ENCODE assay signal across 12 cellular contexts in genomic region chr5:176402684-176403083, GRCh38. TPM values are rescaled to one million over a fixed set of nuclear protein-coding genes. Genes with fewer than 3 reads are reported as not detected.
DNase-seq lines count a peak whose midpoint lies in the region; ATAC-seq and TF ChIP-seq lines count a peak whose summit lies in the region.
"Had no signal": no experiment of that assay in that cellular context is flagged by ENCODE, and none has a peak within 500 bp of the region (broad histone marks: within the 10 kb centered on the region; RNA-seq: fewer than 3 reads in every experiment).

No MANE protein-coding gene starts in this region.

- intact Hi-C loops in mucosa of descending colon (cut with DNase I, micrococcal nuclease), result no loop called here

- H3K27ac Mint-ChIP-seq in stimulated activated naive CD8-positive, alpha-beta T cell treated with anti-CD3 and anti-CD28 coated beads, Interleukin-15, amount 100 ng/mL, for 72 hours, result peak overlapping the region; percentile 47 to 68
- H3K27ac Mint-ChIP-seq: activated T-cell treated with anti-CD3 and anti-CD28 coated beads, Interleukin-2, amount 50 U/mL, for 72 hours; T-cell had no signal

- H3K4me3 ChIP-seq in mucosa of descending colon, result no peak overlapping the region
- H3K4me3 ChIP-seq: left lung had no signal

- H3K36me3 ChIP-seq in mucosa of descending colon (ENCODE audit: low read depth), result no peaks in the 10 kb centered on the region

- DNase-seq in stimulated activated naive CD8-positive, alpha-beta T cell treated with anti-CD3 and anti-CD28 coated beads, Interleukin-15, amount 100 ng/mL, for 72 hours, result no peak
- DNase-seq in stimulated activated naive CD8-positive, alpha-beta T cell treated with anti-CD3 and anti-CD28 coated beads, Interleukin-15, Interleukin-2, amounts not matched to agents 100 U/mL and 50 U/mL, for 24 hours, result no peak
- DNase-seq in mucosa of descending colon (peak; percentile 47 to 83 (median 73)), GOT3 (lab: John Stamatoyannopoulos, UW) (no peak), cerebellum (ENCODE audit: low spot score) (no peak)
- DNase-seq: activated T-cell treated with anti-CD3 and anti-CD28 coated beads, Interleukin-2, amount 50 U/mL, for 72 hours; left lung; NCI-H1417; NCI-H446; T-cell had no signal

- no peaks in the 10 kb centered on the region for H3K9me3 Mint-ChIP-seq in stimulated activated naive CD8-positive, alpha-beta T cell treated with anti-CD3 and anti-CD28 coated beads, Interleukin-15, amount 100 ng/mL, for 72 hours
- H3K9me3 Mint-ChIP-seq: activated T-cell treated with anti-CD3 and anti-CD28 coated beads, Interleukin-2, amount 50 U/mL, for 72 hours; T-cell had no signal

- H3K4me3 Mint-ChIP-seq in stimulated activated naive CD8-positive, alpha-beta T cell treated with anti-CD3 and anti-CD28 coated beads, Interleukin-15, amount 100 ng/mL, for 72 hours, result no peak overlapping the region
- H3K4me3 Mint-ChIP-seq: activated T-cell treated with anti-CD3 and anti-CD28 coated beads, Interleukin-2, amount 50 U/mL, for 72 hours; T-cell had no signal

- no peak for TF ChIP-seq CTCF in mucosa of descending colon (IDR thresholded peaks at IDR 0.05)

- peaks cover 52% of the 10 kb centered on the region for H3K4me1 ChIP-seq in mucosa of descending colon (ENCODE audit: low read depth)
- H3K4me1 ChIP-seq: left lung had no signal

- H3K4me1 Mint-ChIP-seq in stimulated activated naive CD8-positive, alpha-beta T cell treated with anti-CD3 and anti-CD28 coated beads, Interleukin-15, amount 100 ng/mL, for 72 hours, result peaks cover 14% of the 10 kb centered on the region

- H3K9me3 ChIP-seq in mucosa of descending colon, result no peaks in the 10 kb centered on the region
- H3K9me3 ChIP-seq: left lung, neutrophil had no signal

- no peaks in the 10 kb centered on the region for H3K27me3 Mint-ChIP-seq in stimulated activated naive CD8-positive, alpha-beta T cell treated with anti-CD3 and anti-CD28 coated beads, Interleukin-15, amount 100 ng/mL, for 72 hours
- H3K27me3 Mint-ChIP-seq: T-cell had no signal

- no peak for ATAC-seq in stimulated activated naive CD8-positive, alpha-beta T cell treated with anti-CD3 and anti-CD28 coated beads, Interleukin-15, amount 100 ng/mL, for 72 hours
- no peak for ATAC-seq in stimulated activated naive CD8-positive, alpha-beta T cell treated with anti-CD3 and anti-CD28 coated beads, Interleukin-15, Interleukin-2, amounts not matched to agents 100 U/mL and 50 U/mL, for 24 hours
- ATAC-seq in mucosa of descending colon (peak; percentile 32), GM18519 (IDR thresholded peaks at IDR 0.05; ENCODE audit: low FRiP score, unreplicated experiment) (no peak)
- ATAC-seq: activated T-cell treated with anti-CD3 and anti-CD28 coated beads, Interleukin-2, amount 50 U/mL, for 72 hours; left lung; T-cell had no signal

RNA-seq across cellular contexts. Expression of gene CLTB, which starts 13.7 kb away (rescaled TPM):
- total RNA-seq in mucosa of descending colon (100 to 1,000 TPM; 144 to 234 (median 199) TPM), cerebellum (34.5 TPM)

RNA-seq across cellular contexts. Expression of gene HIGD2A, which starts 14.1 kb away (rescaled TPM):
- total RNA-seq in mucosa of descending colon, result 100 to 1,000 TPM; 186 to 257 (median 198) TPM
- 31.9 TPM for total RNA-seq in cerebellum

RNA-seq across cellular contexts. Expression of gene NOP16, which starts 14.3 kb away (rescaled TPM):
- total RNA-seq in mucosa of descending colon (10 to 100 TPM; 17.0 to 22.9 (median 18.4) TPM), cerebellum (4.9 TPM)

RNA-seq across cellular contexts. Expression of gene ARL10, which starts 37.4 kb away (rescaled TPM):
- 10 to 100 TPM in 1 of 3 donors, 1 to 10 TPM in 2; 2.1 to 12.2 (median 2.3) TPM for total RNA-seq in mucosa of descending colon
- total RNA-seq in cerebellum, result 43.6 TPM

RNA-seq across cellular contexts. Expression of gene KIAA1191, which starts 41.1 kb away (rescaled TPM):
- total RNA-seq in mucosa of descending colon (100 to 1,000 TPM in 2 of 3 donors, 10 to 100 TPM in 1; 63.4 to 106 (median 104) TPM), cerebellum (69.3 TPM)

Comparison
In these comparisons a context has a peak if more than half of its experiments do, and no peak if none do; other contexts are left out.
1. DNase-seq: peak in mucosa of descending colon (3 of 3); none in stimulated activated naive CD8-positive, alpha-beta T cell treated with anti-CD3 and anti-CD28 coated beads, Interleukin-15, amount 100 ng/mL, for 72 hours (0 of 2), stimulated activated naive CD8-positive, alpha-beta T cell treated with anti-CD3 and anti-CD28 coated beads, Interleukin-15, Interleukin-2, amounts not matched to agents 100 U/mL and 50 U/mL, for 24 hours (single experiment), GOT3 (single experiment) and cerebellum (single experiment).